Comparison of ENCODE assay signal across 8 cellular contexts in the genomic region with DNA sequence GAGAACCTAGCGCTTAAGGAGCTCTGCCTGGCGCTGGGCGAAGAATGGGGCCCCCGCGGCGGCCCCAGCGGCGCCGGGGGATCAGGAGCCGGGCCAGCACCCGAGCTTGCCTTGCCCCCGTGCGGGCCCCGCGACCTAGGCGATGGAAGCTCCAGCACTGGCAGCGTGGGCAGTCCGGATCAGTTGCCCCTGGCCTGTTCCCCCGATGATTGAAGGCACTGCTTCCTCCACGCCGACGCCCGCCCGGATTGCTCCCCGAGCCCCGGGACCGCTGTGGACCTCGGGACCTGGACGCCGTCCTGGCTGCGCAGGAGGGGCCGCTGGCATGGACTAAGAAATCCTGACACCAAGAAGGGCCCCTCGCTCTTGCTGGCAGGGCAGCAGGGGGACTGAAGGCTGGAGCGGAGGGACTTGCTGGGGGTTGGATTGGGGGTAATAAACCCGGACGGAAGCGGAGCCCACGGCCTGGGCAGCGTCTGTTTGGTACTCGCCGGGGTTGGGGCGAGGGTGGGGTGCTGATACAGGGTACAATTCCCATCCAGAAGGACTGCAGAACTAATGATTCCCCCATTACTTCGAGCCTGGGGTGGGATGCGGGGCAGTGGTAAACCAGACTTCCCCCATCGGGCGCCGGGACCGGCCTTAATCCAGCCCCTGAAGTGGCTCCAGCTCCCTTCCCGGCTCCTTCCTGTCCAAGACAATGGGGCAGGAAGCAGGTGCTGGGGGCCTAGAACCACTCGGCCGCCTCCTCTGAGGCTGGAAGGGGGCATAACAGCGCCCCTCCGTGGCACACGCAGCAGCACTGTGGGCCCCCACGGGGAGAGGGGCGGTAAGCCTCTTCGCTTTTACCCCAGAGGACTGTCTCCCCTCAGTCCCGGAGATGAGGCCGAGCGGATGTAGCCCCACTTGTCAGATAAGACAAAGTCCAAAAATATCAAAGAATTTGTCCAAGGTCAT. TPM values are rescaled to one million over a fixed set of nuclear protein-coding genes. Genes with fewer than 3 reads are reported as not detected.
DNase-seq lines count a peak whose midpoint lies in the region; ATAC-seq, FAIRE-seq and TF ChIP-seq lines count a peak whose summit lies in the region.

No MANE protein-coding gene starts in this region.

- no peak for ATAC-seq in T-cell (replicated peaks in 1 of 4)

- peaks cover 0 to 3% of the 10 kb centered on the region in 2 donors for H3K27me3 ChIP-seq in duodenal mucosa (ENCODE audit: control insufficient read depth in 1 of 2, insufficient read depth in 2 of 2, low read length in 2 of 2)
- no peaks in the 10 kb centered on the region for H3K27me3 ChIP-seq in muscle layer of colon (ENCODE audit: control insufficient read depth in 1 of 2, insufficient read depth in 2 of 2, low read length in 2 of 2)

- H3K27ac ChIP-seq in duodenal mucosa (ENCODE audit: low read depth, low read length) (peak overlapping the region; percentile 83), muscle layer of colon (ENCODE audit: low read depth, low read length) (peak overlapping the region; percentile 99)

- peaks cover 65 to 72% (median 70%) of the 10 kb centered on the region in 3 donors for H3K4me1 Mint-ChIP-seq in T-cell

- H3K9ac ChIP-seq in duodenal mucosa (ENCODE audit: low read depth in 1 of 2, low read length in 2 of 2): peak overlapping the region; percentile 73 to 88
- H3K9ac ChIP-seq in muscle layer of colon (ENCODE audit: low read length): peak overlapping the region; percentile 65

- H3K4me3 Mint-ChIP-seq in T-cell: peak overlapping the region; percentile 79 to 94 (median 92)

- peak; percentile 31 for TF ChIP-seq CTCF in AG10803 (conservative IDR thresholded peaks at IDR 0.05; ENCODE audit: low read length)

- TF ChIP-seq POLR2A in H54 (IDR thresholded peaks at IDR 0.05; ENCODE audit: low read depth, low read length): 0 out of 2 replicates have a peak, but pooled peaks have one; percentile 10

- H3K36me3 ChIP-seq in duodenal mucosa (ENCODE audit: control insufficient read depth in 1 of 2, insufficient read depth in 2 of 2, low read length in 2 of 2): peaks cover 0 to 3% of the 10 kb centered on the region in 2 donors
- H3K36me3 ChIP-seq in muscle layer of colon (ENCODE audit: insufficient read depth, low read length): peaks cover 5% of the 10 kb centered on the region

- H3K36me3 Mint-ChIP-seq in T-cell: no peaks in the 10 kb centered on the region

- H3K4me3 ChIP-seq in AG10803 (ENCODE audit: low read length) (peak overlapping the region; percentile 75), duodenal mucosa (ENCODE audit: low read depth in 1 of 2, low read length in 2 of 2) (peak overlapping the region; percentile 71 to 75), muscle layer of colon (ENCODE audit: low read depth in 1 of 2, low read length in 2 of 2) (peak overlapping the region; percentile 74 to 94)

- no peaks in the 10 kb centered on the region for H3K9me3 Mint-ChIP-seq in T-cell

- CTCF ChIA-PET in T-cell (lab: Charles Lee): interaction anchor here in 1 of 2 donors (0.8 to 9.7 kb wide), 13 partner anchors 7 to 276 kb away, joined by 3 to 167 read pairs (median 4); a partner anchor contains a TSS

- peak overlapping the region; percentile 92 to 93 for H3K27ac Mint-ChIP-seq in T-cell

- H3K4me1 ChIP-seq in duodenal mucosa (ENCODE audit: control insufficient read depth in 1 of 2, insufficient read depth in 2 of 2, low read length in 2 of 2): peaks cover 41 to 64% of the 10 kb centered on the region in 2 donors
- peaks cover 51% of the 10 kb centered on the region for H3K4me1 ChIP-seq in muscle layer of colon (ENCODE audit: insufficient read depth, low read length)

- POLR2A ChIA-PET in T-cell (lab: Charles Lee): interaction anchor here (0.6 to 3.7 kb wide), 5 partner anchors 9 to 78 kb away, joined by 4 to 20 read pairs (median 8); a partner anchor contains a TSS

- DNase-seq in AG10803 (ENCODE audit: low read depth) (no peak), H54 (ENCODE audit: insufficient read length, low spot score) (no peak), T-cell (peak in 2 of 34 experiments; percentile 9 to 23), urothelium cell line (ENCODE audit: low spot score) (peak; percentile 34), ureter (ENCODE audit: low spot score) (no peak), NOMO-1 treated with dmso at 0.1 percent for 144 hours (lab: John Stamatoyannopoulos, UW; ENCODE audit: unreplicated experiment) (no peak)

- H3K9me3 ChIP-seq in duodenal mucosa (ENCODE audit: control insufficient read depth in 1 of 2, low read length in 2 of 2): no peaks in the 10 kb centered on the region
- H3K9me3 ChIP-seq in muscle layer of colon (ENCODE audit: low read length): no peaks in the 10 kb centered on the region

- no peaks in the 10 kb centered on the region for H3K27me3 Mint-ChIP-seq in T-cell

- FAIRE-seq in H54 (lab: Jason Lieb, UNC) (no peak), urothelium cell line (lab: Jason Lieb, UNC) (no peak)

RNA-seq across cellular contexts. Expression of a gene that starts 1.0 kb away (rescaled TPM):
- total RNA-seq in T-cell: 10 to 100 TPM; 20.3 to 39.0 (median 37.4) TPM
- 20.5 TPM for total RNA-seq in ureter

RNA-seq across cellular contexts. Expression of a gene that starts 3.2 kb away (rescaled TPM):
- total RNA-seq in T-cell (10 to 100 TPM; 30.2 to 47.1 (median 39.2) TPM), ureter (60.2 TPM)

RNA-seq across cellular contexts. Expression of a gene that starts 8.7 kb away (rescaled TPM):
- total RNA-seq in T-cell: 1 to 10 TPM in 2 of 5 donors, under 1 TPM in 3; 0.49 to 1.6 (median 0.65) TPM
- total RNA-seq in ureter: 4.5 TPM

RNA-seq across cellular contexts. Expression of a gene that starts 11.8 kb away (rescaled TPM):
- total RNA-seq in T-cell (100 to 1,000 TPM in 1 of 5 donors, 10 to 100 TPM in 4; 45.3 to 127 (median 66.4) TPM), ureter (5.7 TPM)

RNA-seq across cellular contexts. Expression of a gene that starts 18.9 kb away (rescaled TPM):
- 10 to 100 TPM in 3 of 5 donors, 1 to 10 TPM in 2; 7.0 to 14.1 (median 10.2) TPM for total RNA-seq in T-cell
- 60.0 TPM for total RNA-seq in ureter
